In genomic region chr14:22977684-22978486, GRCh38 we compare ENCODE assay signal across 8 cellular contexts. TPM values are rescaled to one million over a fixed set of nuclear protein-coding genes. Genes with fewer than 3 reads are reported as not detected.
A peak's percentile ranks its signal among the peaks of the same experiment; 100 is the strongest.
DNase-seq lines count a peak whose midpoint lies in the region; ATAC-seq and TF ChIP-seq lines count a peak whose summit lies in the region.

No MANE protein-coding gene starts in this region.

- peak overlapping the region; percentile 46 for H3K27ac Mint-ChIP-seq in activated T-helper 17 cell treated with anti-CD3 and anti-CD28 coated beads, Interleukin-2, amount 50 U/mL, for 72 hours
- H3K27ac Mint-ChIP-seq in activated T-helper 1 cell treated with anti-CD3 and anti-CD28 coated beads, Interleukin-12 subunit alpha, Interleukin-12 subunit beta, Interleukin-2, Interleukin-4 antibody, amounts not matched to agents 30 ng/mL and 10 ng/mL and 1 ng/mL, durations not matched to agents 14 hours and 24 hours and 36 hours = no peak overlapping the region

- WGBS in iPS DF 6.9 (ENCODE audit: insufficient coverage, insufficient read length) = no CpG with 5 or more reads among the region's 8 CpGs
- WGBS in stomach, 5 donors = 23 to 33% (median 31%) methylated on average over 8 of the region's 8 CpGs

- peaks cover 8% of the 10 kb centered on the region for H3K4me1 Mint-ChIP-seq in activated T-helper 17 cell treated with anti-CD3 and anti-CD28 coated beads, Interleukin-2, amount 50 U/mL, for 72 hours
- peaks cover 9% of the 10 kb centered on the region for H3K4me1 Mint-ChIP-seq in activated T-helper 1 cell treated with anti-CD3 and anti-CD28 coated beads, Interleukin-12 subunit alpha, Interleukin-12 subunit beta, Interleukin-2, Interleukin-4 antibody, amounts not matched to agents 30 ng/mL and 10 ng/mL and 1 ng/mL, durations not matched to agents 14 hours and 24 hours and 36 hours (ENCODE audit: low read depth)

- H3K27ac ChIP-seq in iPS DF 6.9 (ENCODE audit: low read length) (no peak overlapping the region), stomach (peak overlapping the region; percentile 36 to 88 (median 78))

- TF ChIP-seq POLR2A in stomach (IDR thresholded peaks at IDR 0.05) = no peak

- ATAC-seq in activated T-helper 17 cell treated with anti-CD3 and anti-CD28 coated beads, Interleukin-2, amount 50 U/mL, for 72 hours (replicated peaks) = no peak

- no peaks in the 10 kb centered on the region for H3K36me3 Mint-ChIP-seq in activated T-helper 17 cell treated with anti-CD3 and anti-CD28 coated beads, Interleukin-2, amount 50 U/mL, for 72 hours (ENCODE audit: low read depth)
- H3K36me3 Mint-ChIP-seq in activated T-helper 1 cell treated with anti-CD3 and anti-CD28 coated beads, Interleukin-12 subunit alpha, Interleukin-12 subunit beta, Interleukin-2, Interleukin-4 antibody, amounts not matched to agents 30 ng/mL and 10 ng/mL and 1 ng/mL, durations not matched to agents 14 hours and 24 hours and 36 hours (ENCODE audit: low read depth) = no peaks in the 10 kb centered on the region

- TF ChIP-seq EP300 in stomach (IDR thresholded peaks at IDR 0.05) = no peak

- intact Hi-C loops in stomach (cut with DNase I; ENCODE audit: low total_unique reads) = no loop called here
- intact Hi-C loops in activated T-helper 1 cell treated with anti-CD3 and anti-CD28 coated beads, Interleukin-12 subunit alpha, Interleukin-12 subunit beta, Interleukin-2, Interleukin-4 antibody, amounts not matched to agents 30 ng/mL and 10 ng/mL and 1 ng/mL, durations not matched to agents 14 hours and 24 hours and 36 hours (cut with micrococcal nuclease) = no loop called here

- H3K27me3 Mint-ChIP-seq in activated T-helper 17 cell treated with anti-CD3 and anti-CD28 coated beads, Interleukin-2, amount 50 U/mL, for 72 hours = no peaks in the 10 kb centered on the region
- H3K27me3 Mint-ChIP-seq in activated T-helper 1 cell treated with anti-CD3 and anti-CD28 coated beads, Interleukin-12 subunit alpha, Interleukin-12 subunit beta, Interleukin-2, Interleukin-4 antibody, amounts not matched to agents 30 ng/mL and 10 ng/mL and 1 ng/mL, durations not matched to agents 14 hours and 24 hours and 36 hours (ENCODE audit: insufficient read depth) = peaks cover 27% of the 10 kb centered on the region

- TF ChIP-seq CTCF in stomach (IDR thresholded peaks at IDR 0.05) = no peak

- no peak overlapping the region for H3K4me3 Mint-ChIP-seq in activated T-helper 17 cell treated with anti-CD3 and anti-CD28 coated beads, Interleukin-2, amount 50 U/mL, for 72 hours
- no peak overlapping the region for H3K4me3 Mint-ChIP-seq in activated T-helper 1 cell treated with anti-CD3 and anti-CD28 coated beads, Interleukin-12 subunit alpha, Interleukin-12 subunit beta, Interleukin-2, Interleukin-4 antibody, amounts not matched to agents 30 ng/mL and 10 ng/mL and 1 ng/mL, durations not matched to agents 14 hours and 24 hours and 36 hours

- no peak overlapping the region for H3K4me3 ChIP-seq in HAP-1
- no peak overlapping the region for H3K4me3 ChIP-seq in iPS DF 6.9 (ENCODE audit: low read length)
- no peak overlapping the region for H3K4me3 ChIP-seq in stomach

- in situ Hi-C loops in HAP-1 (cut with MboI; ENCODE audit: low sequenced_read_pairs) = loop anchor here (5.0 kb wide), 1 partner anchor 74 kb away; no protein-coding TSS in a partner anchor

- peaks cover 48% of the 10 kb centered on the region for H3K4me1 ChIP-seq in HAP-1
- H3K4me1 ChIP-seq in iPS DF 6.9 (ENCODE audit: control insufficient read depth, insufficient read depth, low read length) = peaks cover 11% of the 10 kb centered on the region
- H3K4me1 ChIP-seq in stomach = peaks cover 42 to 70% (median 64%) of the 10 kb centered on the region in 4 donors

- no peaks in the 10 kb centered on the region for H3K9me3 ChIP-seq in HAP-1
- no peaks in the 10 kb centered on the region for H3K9me3 ChIP-seq in iPS DF 6.9 (ENCODE audit: control insufficient read depth, insufficient read depth, low read length)
- no peaks in the 10 kb centered on the region for H3K9me3 ChIP-seq in stomach

- H3K27me3 ChIP-seq in HAP-1 (ENCODE audit: low read depth) = no peaks in the 10 kb centered on the region
- no peaks in the 10 kb centered on the region for H3K27me3 ChIP-seq in iPS DF 6.9 (ENCODE audit: control insufficient read depth, insufficient read depth, low read length)
- H3K27me3 ChIP-seq in stomach = peaks cover 0 to 25% (median 14%) of the 10 kb centered on the region in 3 donors

- H3K9me3 Mint-ChIP-seq in activated T-helper 17 cell treated with anti-CD3 and anti-CD28 coated beads, Interleukin-2, amount 50 U/mL, for 72 hours = no peaks in the 10 kb centered on the region
- no peaks in the 10 kb centered on the region for H3K9me3 Mint-ChIP-seq in activated T-helper 1 cell treated with anti-CD3 and anti-CD28 coated beads, Interleukin-12 subunit alpha, Interleukin-12 subunit beta, Interleukin-2, Interleukin-4 antibody, amounts not matched to agents 30 ng/mL and 10 ng/mL and 1 ng/mL, durations not matched to agents 14 hours and 24 hours and 36 hours

- H3K36me3 ChIP-seq in HAP-1 (replicated peaks) = peaks cover 56% of the 10 kb centered on the region
- H3K36me3 ChIP-seq in iPS DF 6.9 (ENCODE audit: control insufficient read depth, insufficient read depth, low read length) = peaks cover 12% of the 10 kb centered on the region
- H3K36me3 ChIP-seq in stomach = peaks cover 0 to 15% (median 5%) of the 10 kb centered on the region in 4 donors

- peak; percentile 46 to 83 for DNase-seq in HAP-1 (ENCODE audit: low spot score in 2 of 2)
- DNase-seq in iPS DF 6.9 (ENCODE audit: low read depth, low spot score) = peak; percentile 86
- DNase-seq in stomach = peak; percentile 69
- DNase-seq in NCI-H1417 treated with DMSO at 0.1 percent for 48 hours (lab: John Stamatoyannopoulos, UW) = no peak
- no peak for DNase-seq in activated T-helper 1 cell treated with anti-CD3 and anti-CD28 coated beads, Interleukin-12 subunit alpha, Interleukin-12 subunit beta, Interleukin-2, Interleukin-4 antibody, amounts not matched to agents 30 ng/mL and 10 ng/mL and 1 ng/mL, durations not matched to agents 14 hours and 24 hours and 36 hours (ENCODE audit: low spot score)
- DNase-seq in stimulated activated naive CD4-positive, alpha-beta T cell (lab: John Stamatoyannopoulos, UW) = no peak
- no peak for DNase-seq in putamen (ENCODE audit: low spot score)

RNA-seq across cellular contexts. Expression of gene AJUBA, which starts 4.5 kb away (rescaled TPM):
- total RNA-seq in activated T-helper 17 cell treated with anti-CD3 and anti-CD28 coated beads, Interleukin-2, amount 50 U/mL, for 72 hours = 1 to 10 TPM; 1.1 to 7.5 TPM
- total RNA-seq in stomach = 10 to 100 TPM in 3 of 5 donors, 1 to 10 TPM in 1, not detected in 1; 3.1 to 13.3 (median 10.7) TPM
- 1 to 10 TPM; 1.5 to 6.9 (median 6.6) TPM for polyA plus RNA-seq in stomach
- 1.8 and 2.7 TPM in 2 replicates for total RNA-seq in activated T-helper 1 cell treated with anti-CD3 and anti-CD28 coated beads, Interleukin-12 subunit alpha, Interleukin-12 subunit beta, Interleukin-2, Interleukin-4 antibody, amounts not matched to agents 30 ng/mL and 10 ng/mL and 1 ng/mL, durations not matched to agents 14 hours and 24 hours and 36 hours

RNA-seq across cellular contexts. Expression of gene HAUS4, which starts 21.0 kb away (rescaled TPM):
- 10 to 100 TPM; 60.6 to 78.5 TPM for total RNA-seq in activated T-helper 17 cell treated with anti-CD3 and anti-CD28 coated beads, Interleukin-2, amount 50 U/mL, for 72 hours
- total RNA-seq in stomach = 100 to 1,000 TPM in 1 of 5 donors, 10 to 100 TPM in 4; 38.5 to 121 (median 76.8) TPM
- polyA plus RNA-seq in stomach = 10 to 100 TPM; 28.1 to 38.8 (median 37.0) TPM
- 52.4 and 56.4 TPM in 2 replicates for total RNA-seq in activated T-helper 1 cell treated with anti-CD3 and anti-CD28 coated beads, Interleukin-12 subunit alpha, Interleukin-12 subunit beta, Interleukin-2, Interleukin-4 antibody, amounts not matched to agents 30 ng/mL and 10 ng/mL and 1 ng/mL, durations not matched to agents 14 hours and 24 hours and 36 hours

RNA-seq across cellular contexts. Expression of gene C14orf93, which starts 32.1 kb away (rescaled TPM):
- total RNA-seq in activated T-helper 17 cell treated with anti-CD3 and anti-CD28 coated beads, Interleukin-2, amount 50 U/mL, for 72 hours = 1 to 10 TPM; 8.5 to 9.6 TPM
- 10 to 100 TPM in 3 of 5 donors, 1 to 10 TPM in 1, not detected in 1; 5.0 to 29.1 (median 20.6) TPM for total RNA-seq in stomach
- 1 to 10 TPM; 6.8 to 8.6 (median 7.2) TPM for polyA plus RNA-seq in stomach
- total RNA-seq in activated T-helper 1 cell treated with anti-CD3 and anti-CD28 coated beads, Interleukin-12 subunit alpha, Interleukin-12 subunit beta, Interleukin-2, Interleukin-4 antibody, amounts not matched to agents 30 ng/mL and 10 ng/mL and 1 ng/mL, durations not matched to agents 14 hours and 24 hours and 36 hours = 6.3 and 7.2 TPM in 2 replicates

RNA-seq across cellular contexts. Expression of gene PRMT5, which starts 48.7 kb away (rescaled TPM):
- total RNA-seq in activated T-helper 17 cell treated with anti-CD3 and anti-CD28 coated beads, Interleukin-2, amount 50 U/mL, for 72 hours = 100 to 1,000 TPM in 1 of 2 donors, 10 to 100 TPM in 1; 61.7 to 127 TPM
- total RNA-seq in stomach = 10 to 100 TPM; 20.9 to 48.8 (median 36.2) TPM
- 10 to 100 TPM; 32.1 to 39.6 (median 38.0) TPM for polyA plus RNA-seq in stomach
- 174 and 180 TPM in 2 replicates for total RNA-seq in activated T-helper 1 cell treated with anti-CD3 and anti-CD28 coated beads, Interleukin-12 subunit alpha, Interleukin-12 subunit beta, Interleukin-2, Interleukin-4 antibody, amounts not matched to agents 30 ng/mL and 10 ng/mL and 1 ng/mL, durations not matched to agents 14 hours and 24 hours and 36 hours

RNA-seq across cellular contexts. Expression of gene PSMB5, which starts 56.8 kb away (rescaled TPM):
- total RNA-seq in activated T-helper 17 cell treated with anti-CD3 and anti-CD28 coated beads, Interleukin-2, amount 50 U/mL, for 72 hours = 100 to 1,000 TPM in 1 of 2 donors, 10 to 100 TPM in 1; 85.8 to 151 TPM
- 100 to 1,000 TPM in 1 of 5 donors, 10 to 100 TPM in 4; 34.4 to 139 (median 54.6) TPM for total RNA-seq in stomach
- polyA plus RNA-seq in stomach = 100 to 1,000 TPM in 1 of 3 donors, 10 to 100 TPM in 2; 96.4 to 147 (median 98.6) TPM
- 144 and 148 TPM in 2 replicates for total RNA-seq in activated T-helper 1 cell treated with anti-CD3 and anti-CD28 coated beads, Interleukin-12 subunit alpha, Interleukin-12 subunit beta, Interleukin-2, Interleukin-4 antibody, amounts not matched to agents 30 ng/mL and 10 ng/mL and 1 ng/mL, durations not matched to agents 14 hours and 24 hours and 36 hours

Comparison
In these comparisons a context has a peak if more than half of its experiments do, and no peak if none do; other contexts are left out.
1. DNase-seq: peak in HAP-1 (2 of 2), iPS DF 6.9 (single experiment) and stomach (single experiment); none in NCI-H1417 treated with DMSO at 0.1 percent for 48 hours (single experiment), activated T-helper 1 cell treated with anti-CD3 and anti-CD28 coated beads, Interleukin-12 subunit alpha, Interleukin-12 subunit beta, Interleukin-2, Interleukin-4 antibody, amounts not matched to agents 30 ng/mL and 10 ng/mL and 1 ng/mL, durations not matched to agents 14 hours and 24 hours and 36 hours (single experiment), stimulated activated naive CD4-positive, alpha-beta T cell (0 of 6) and putamen (single experiment).